ENCODE assay signal across 16 cellular contexts in genomic region chr22:50311606-50312351, GRCh38.
"Had no signal": no experiment of that assay in that cellular context is flagged by ENCODE, and none has a peak within 500 bp of the region (broad histone marks: within the 10 kb centered on the region; RNA-seq: fewer than 3 reads in every experiment).

No MANE protein-coding gene starts in this region.

- H3K27me3 ChIP-seq: adrenal gland, colonic mucosa, suprapubic skin had no signal

- H3K27me3 Mint-ChIP-seq: stimulated activated naive CD8-positive, alpha-beta T cell treated with anti-CD3 and anti-CD28 coated beads, Interleukin-15, Interleukin-2, amounts not matched to agents 100 ng/mL and 50 ng/mL, for 24 hours had no signal

- H3K4me3 ChIP-seq: adrenal gland, colonic mucosa, smooth muscle cell, suprapubic skin had no signal

- H3K36me3 Mint-ChIP-seq: natural killer cell treated with Interleukin-12 subunit alpha and Interleukin-12 subunit beta and Interleukin-15 and Interleukin-18, amount 100 ng/mL, for 72 hours had no signal

- H3K36me3 ChIP-seq: adrenal gland, colonic mucosa, suprapubic skin had no signal

- ATAC-seq: esophagus mucosa; natural killer cell treated with Interleukin-12 subunit alpha and Interleukin-12 subunit beta and Interleukin-15 and Interleukin-18, amount 100 ng/mL, for 72 hours; right cardiac atrium had no signal

- H3K27ac ChIP-seq: adrenal gland, colonic mucosa, suprapubic skin had no signal

- DNase-seq: activated CD4-positive, alpha-beta T cell treated with anti-CD3 and anti-CD28 coated beads, Interleukin-2, amount 50 U/mL, for 1 hour; activated naive CD4-positive, alpha-beta T cell treated with anti-CD3 and anti-CD28 coated beads for 36 hours; adrenal gland; central memory CD4-positive, alpha-beta T cell; colonic mucosa; hippocampal formation; mesendoderm; T-helper 9 cell; trophoblast cell had no signal

- H3K27ac Mint-ChIP-seq: activated naive CD4-positive, alpha-beta T cell treated with anti-CD3 and anti-CD28 coated beads for 36 hours; natural killer cell treated with Interleukin-12 subunit alpha and Interleukin-12 subunit beta and Interleukin-15 and Interleukin-18, amount 100 ng/mL, for 72 hours; progenitor cell of endocrine pancreas; stimulated activated naive CD8-positive, alpha-beta T cell treated with anti-CD3 and anti-CD28 coated beads, Interleukin-15, Interleukin-2, amounts not matched to agents 100 ng/mL and 50 ng/mL, for 24 hours had no signal

- H3K4me3 Mint-ChIP-seq: activated naive CD4-positive, alpha-beta T cell treated with anti-CD3 and anti-CD28 coated beads for 36 hours; natural killer cell treated with Interleukin-12 subunit alpha and Interleukin-12 subunit beta and Interleukin-15 and Interleukin-18, amount 100 ng/mL, for 72 hours; stimulated activated naive CD8-positive, alpha-beta T cell treated with anti-CD3 and anti-CD28 coated beads, Interleukin-15, Interleukin-2, amounts not matched to agents 100 ng/mL and 50 ng/mL, for 24 hours had no signal

- H3K9me3 ChIP-seq: adrenal gland, colonic mucosa, suprapubic skin had no signal
